Comparison of ENCODE assay signal across 1 cellular context in genomic region chr22:31661851-31662667, GRCh38.
TF ChIP-seq lines count a peak whose summit lies in the region.

TSS of gene PISD (minus strand) at chr22:31662215. CDS start at chr22:31662208, 7 bp downstream.

TF ChIP-seq in GM12878, 131 proteins besides CTCF, POLR2A, EP300 and RAD21 (continued from another document):
- TF ChIP-seq SKIL (IDR thresholded peaks at IDR 0.05; ENCODE audit: low read depth, poor library complexity, severe bottlenecking) (no peak), POLR2AphosphoS5 (IDR thresholded peaks at IDR 0.05; ENCODE audit: low read length) (peak; percentile 91), MYC (IDR thresholded peaks at IDR 0.05; ENCODE audit: insufficient read depth, insufficient read length, insufficient replicate concordance, low read length, severe bottlenecking) (peak; percentile 47), KAT2A (conservative IDR thresholded peaks at IDR 0.05; ENCODE audit: control insufficient read depth, low read depth, low read length) (no peak), EZH2 (IDR thresholded peaks at IDR 0.05; ENCODE audit: borderline replicate concordance, control insufficient read depth, low read depth, low read length) (no peak), ZNF384 (IDR thresholded peaks at IDR 0.05; ENCODE audit: borderline replicate concordance, low read depth, low read length) (no peak), ASH2L (IDR thresholded peaks at IDR 0.05; ENCODE audit: borderline replicate concordance, low read depth) (peak; percentile 91; the same call in 1 of the 2 replicates), TCF3 (IDR thresholded peaks at IDR 0.05; ENCODE audit: borderline replicate concordance, insufficient read depth, low read depth, low read length) (0 out of 2 replicates have a peak, but pooled peaks have one; percentile 13), EGR1 (IDR thresholded peaks at IDR 0.05; ENCODE audit: borderline replicate concordance in 1 of 2, low read depth in 2 of 2, low read length in 2 of 2) (peak in 1 of 2 experiments; percentile 13; a peak in 1 of 3 replicates), PML (IDR thresholded peaks at IDR 0.05; ENCODE audit: low read length) (0 out of 2 replicates have a peak, but pooled peaks have one; percentile 57), MYB (IDR thresholded peaks at IDR 0.05; ENCODE audit: borderline replicate concordance, low read depth, low read length) (peak; percentile 24; the same call in 1 of the 2 replicates), DPF2 (IDR thresholded peaks at IDR 0.05) (peak; percentile 41; the same call in 1 of the 2 replicates), BCL3 (IDR thresholded peaks at IDR 0.05; ENCODE audit: borderline replicate concordance, insufficient read depth, low read depth, low read length, poor library complexity, severe bottlenecking) (no peak), SREBF1 (IDR thresholded peaks at IDR 0.05; ENCODE audit: low read length) (no peak), FOXK2 (IDR thresholded peaks at IDR 0.05) (peak; percentile 49; the same call in 1 of the 2 replicates), RFX5 (IDR thresholded peaks at IDR 0.05; ENCODE audit: low read depth, low read length) (peak; percentile 84), RELA (IDR thresholded peaks at IDR 0.05; ENCODE audit: borderline replicate concordance, partially characterized antibody) (peak; percentile 53), SRF (IDR thresholded peaks at IDR 0.05; ENCODE audit: low read depth in 2 of 2, low read length in 2 of 2) (peak in 1 of 2 experiments; percentile 68; a peak in 2 of 4 replicates), JUND (IDR thresholded peaks at IDR 0.05; ENCODE audit: low read depth, low read length) (no peak), POU2F2 (IDR thresholded peaks at IDR 0.05; ENCODE audit: borderline replicate concordance, low read depth, low read length) (0 out of 3 replicates have a peak, but pooled peaks have one; percentile 37), SIN3A (IDR thresholded peaks at IDR 0.05; ENCODE audit: low read depth, low read length) (peak; percentile 90), BRCA1 (IDR thresholded peaks at IDR 0.05; ENCODE audit: low read depth, low read length) (no peak), IKZF1 (conservative IDR thresholded peaks at IDR 0.05) (peak; percentile 79), SP1 (IDR thresholded peaks at IDR 0.05; ENCODE audit: low read depth, low read length) (peak; percentile 93), PAX5 (IDR thresholded peaks at IDR 0.05; ENCODE audit: borderline replicate concordance, low read depth, low read length) (peak; percentile 4; the same call in 1 of the 2 replicates), NBN (IDR thresholded peaks at IDR 0.05) (peak; percentile 94)
- TF ChIP-seq, protein P1, sequence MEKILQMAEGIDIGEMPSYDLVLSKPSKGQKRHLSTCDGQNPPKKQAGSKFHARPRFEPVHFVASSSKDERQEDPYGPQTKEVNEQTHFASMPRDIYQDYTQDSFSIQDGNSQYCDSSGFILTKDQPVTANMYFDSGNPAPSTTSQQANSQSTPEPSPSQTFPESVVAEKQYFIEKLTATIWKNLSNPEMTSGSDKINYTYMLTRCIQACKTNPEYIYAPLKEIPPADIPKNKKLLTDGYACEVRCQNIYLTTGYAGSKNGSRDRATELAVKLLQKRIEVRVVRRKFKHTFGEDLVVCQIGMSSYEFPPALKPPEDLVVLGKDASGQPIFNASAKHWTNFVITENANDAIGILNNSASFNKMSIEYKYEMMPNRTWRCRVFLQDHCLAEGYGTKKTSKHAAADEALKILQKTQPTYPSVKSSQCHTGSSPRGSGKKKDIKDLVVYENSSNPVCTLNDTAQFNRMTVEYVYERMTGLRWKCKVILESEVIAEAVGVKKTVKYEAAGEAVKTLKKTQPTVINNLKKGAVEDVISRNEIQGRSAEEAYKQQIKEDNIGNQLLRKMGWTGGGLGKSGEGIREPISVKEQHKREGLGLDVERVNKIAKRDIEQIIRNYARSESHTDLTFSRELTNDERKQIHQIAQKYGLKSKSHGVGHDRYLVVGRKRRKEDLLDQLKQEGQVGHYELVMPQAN (conservative IDR thresholded peaks at IDR 0.05): peak; percentile 97
- TF ChIP-seq, protein P2, sequence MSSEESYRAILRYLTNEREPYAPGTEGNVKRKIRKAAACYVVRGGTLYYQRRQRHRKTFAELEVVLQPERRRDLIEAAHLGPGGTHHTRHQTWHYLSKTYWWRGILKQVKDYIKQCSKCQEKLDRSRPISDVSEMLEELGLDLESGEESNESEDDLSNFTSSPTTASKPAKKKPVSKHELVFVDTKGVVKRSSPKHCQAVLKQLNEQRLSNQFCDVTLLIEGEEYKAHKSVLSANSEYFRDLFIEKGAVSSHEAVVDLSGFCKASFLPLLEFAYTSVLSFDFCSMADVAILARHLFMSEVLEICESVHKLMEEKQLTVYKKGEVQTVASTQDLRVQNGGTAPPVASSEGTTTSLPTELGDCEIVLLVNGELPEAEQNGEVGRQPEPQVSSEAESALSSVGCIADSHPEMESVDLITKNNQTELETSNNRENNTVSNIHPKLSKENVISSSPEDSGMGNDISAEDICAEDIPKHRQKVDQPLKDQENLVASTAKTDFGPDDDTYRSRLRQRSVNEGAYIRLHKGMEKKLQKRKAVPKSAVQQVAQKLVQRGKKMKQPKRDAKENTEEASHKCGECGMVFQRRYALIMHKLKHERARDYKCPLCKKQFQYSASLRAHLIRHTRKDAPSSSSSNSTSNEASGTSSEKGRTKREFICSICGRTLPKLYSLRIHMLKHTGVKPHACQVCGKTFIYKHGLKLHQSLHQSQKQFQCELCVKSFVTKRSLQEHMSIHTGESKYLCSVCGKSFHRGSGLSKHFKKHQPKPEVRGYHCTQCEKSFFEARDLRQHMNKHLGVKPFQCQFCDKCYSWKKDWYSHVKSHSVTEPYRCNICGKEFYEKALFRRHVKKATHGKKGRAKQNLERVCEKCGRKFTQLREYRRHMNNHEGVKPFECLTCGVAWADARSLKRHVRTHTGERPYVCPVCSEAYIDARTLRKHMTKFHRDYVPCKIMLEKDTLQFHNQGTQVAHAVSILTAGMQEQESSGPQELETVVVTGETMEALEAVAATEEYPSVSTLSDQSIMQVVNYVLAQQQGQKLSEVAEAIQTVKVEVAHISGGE (CRISPR knock-in tag; IDR thresholded peaks at IDR 0.05): no peak
